Comparison of ENCODE assay signal across 17 cellular contexts in the genomic region with DNA sequence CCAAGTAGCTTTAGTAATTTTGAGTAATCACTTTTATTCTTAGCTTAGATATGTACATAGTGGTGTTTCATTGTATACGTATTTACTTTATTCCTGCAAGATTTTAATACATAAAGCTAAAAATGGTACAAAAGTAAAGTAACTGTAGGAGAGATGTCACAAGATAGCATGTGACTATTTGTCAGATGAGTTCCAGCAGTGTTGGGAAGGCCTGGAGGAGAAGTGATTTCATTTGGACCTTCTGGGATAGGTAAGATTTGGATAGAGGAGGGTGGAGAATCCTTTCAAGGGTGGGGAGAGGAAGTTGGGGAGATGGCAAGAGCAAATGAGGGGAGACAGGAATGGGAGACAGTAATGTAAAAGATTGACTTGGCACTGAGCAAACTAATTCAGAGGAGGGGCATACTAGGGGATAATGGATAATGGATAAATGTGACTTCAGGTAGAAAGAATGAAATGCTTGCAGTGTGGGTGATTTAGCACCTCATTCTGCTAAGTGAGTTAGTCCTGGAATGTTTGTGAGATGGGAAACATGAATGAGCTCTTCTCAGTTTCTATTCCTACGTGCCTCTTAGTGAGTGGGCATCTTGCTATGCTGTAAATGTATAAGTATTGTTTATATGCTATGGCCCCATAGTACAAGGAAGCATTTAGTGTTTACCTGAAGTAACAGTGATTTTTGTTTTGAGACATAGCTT. TPM values are rescaled to one million over a fixed set of nuclear protein-coding genes. Genes with fewer than 3 reads are reported as not detected.
DNase-seq lines count a peak whose midpoint lies in the region; ATAC-seq and TF ChIP-seq lines count a peak whose summit lies in the region.
"Had no signal": no experiment of that assay in that cellular context is flagged by ENCODE, and none has a peak within 500 bp of the region (broad histone marks: within the 10 kb centered on the region; RNA-seq: fewer than 3 reads in every experiment).

No MANE protein-coding gene starts in this region.

- no peaks in the 10 kb centered on the region for H3K27me3 ChIP-seq in CD4-positive, alpha-beta T cell (ENCODE audit: control insufficient read depth, insufficient read depth, low read length)
- H3K27me3 ChIP-seq in dorsolateral prefrontal cortex = no peaks in the 10 kb centered on the region
- H3K27me3 ChIP-seq: BE2C, right atrium auricular region had no signal

- H3K4me3 ChIP-seq in dorsolateral prefrontal cortex = no peak overlapping the region
- H3K4me3 ChIP-seq: right atrium auricular region, thoracic aorta had no signal

- peaks cover 85% of the 10 kb centered on the region for H3K36me3 Mint-ChIP-seq in CD4-positive, alpha-beta T cell (ENCODE audit: low read depth)
- peaks cover 73% of the 10 kb centered on the region for H3K36me3 Mint-ChIP-seq in activated naive CD8-positive, alpha-beta T cell treated with anti-CD3 and anti-CD28 coated beads, Interleukin-2, amount 50 U/mL, for 24 hours (ENCODE audit: low read depth)
- peaks cover 74% of the 10 kb centered on the region for H3K36me3 Mint-ChIP-seq in WTC11

- no peak for ATAC-seq in CD4-positive, alpha-beta T cell (ENCODE audit: poor library complexity)
- no peak for ATAC-seq in activated naive CD8-positive, alpha-beta T cell treated with anti-CD3 and anti-CD28 coated beads, Interleukin-2, amount 50 U/mL, for 24 hours
- ATAC-seq in Right ventricle myocardium inferior = no peak
- ATAC-seq in WTC11 = no peak
- no peak for ATAC-seq in GM19467 (IDR thresholded peaks at IDR 0.05; ENCODE audit: unreplicated experiment)

- H3K27ac Mint-ChIP-seq in CD4-positive, alpha-beta T cell = peak overlapping the region; percentile 1
- peak overlapping the region; percentile 44 for H3K27ac Mint-ChIP-seq in activated naive CD8-positive, alpha-beta T cell treated with anti-CD3 and anti-CD28 coated beads, Interleukin-2, amount 50 U/mL, for 24 hours
- no peak overlapping the region for H3K27ac Mint-ChIP-seq in WTC11

- H3K9me3 Mint-ChIP-seq in CD4-positive, alpha-beta T cell = no peaks in the 10 kb centered on the region
- no peaks in the 10 kb centered on the region for H3K9me3 Mint-ChIP-seq in activated naive CD8-positive, alpha-beta T cell treated with anti-CD3 and anti-CD28 coated beads, Interleukin-2, amount 50 U/mL, for 24 hours
- no peaks in the 10 kb centered on the region for H3K9me3 Mint-ChIP-seq in WTC11
- H3K9me3 Mint-ChIP-seq: central memory CD8-positive, alpha-beta T cell had no signal

- peaks cover 39% of the 10 kb centered on the region for H3K4me1 Mint-ChIP-seq in CD4-positive, alpha-beta T cell (ENCODE audit: low read depth)
- H3K4me1 Mint-ChIP-seq in activated naive CD8-positive, alpha-beta T cell treated with anti-CD3 and anti-CD28 coated beads, Interleukin-2, amount 50 U/mL, for 24 hours = peaks cover 34% of the 10 kb centered on the region
- H3K4me1 Mint-ChIP-seq in WTC11 = peaks cover 11% of the 10 kb centered on the region

- CTCF ChIA-PET in CD4-positive, alpha-beta T cell (lab: Charles Lee) = interaction anchor here (0.6 to 1.5 kb wide), 3 partner anchors 9 to 17 kb away, joined by 3 to 4 read pairs (median 3); no protein-coding TSS in a partner anchor
- CTCF ChIA-PET in WTC11 (lab: Charles Lee) = no interaction called here

- no peaks in the 10 kb centered on the region for H3K27me3 Mint-ChIP-seq in CD4-positive, alpha-beta T cell
- H3K27me3 Mint-ChIP-seq in activated naive CD8-positive, alpha-beta T cell treated with anti-CD3 and anti-CD28 coated beads, Interleukin-2, amount 50 U/mL, for 24 hours = no peaks in the 10 kb centered on the region
- H3K27me3 Mint-ChIP-seq in WTC11 (ENCODE audit: low read depth) = no peaks in the 10 kb centered on the region
- H3K27me3 Mint-ChIP-seq: central memory CD8-positive, alpha-beta T cell had no signal

- DNase-seq in CD4-positive, alpha-beta T cell = no peak
- DNase-seq in HCEC 1CT (peak; percentile 13), kidney tubule cell (ENCODE audit: low spot score) (peak; percentile 84), Right ventricle myocardium inferior (ENCODE audit: missing footprints) (no peak), dorsolateral prefrontal cortex (no peak), WTC11 (ENCODE audit: low spot score) (no peak)
- no peak for DNase-seq in activated naive CD8-positive, alpha-beta T cell treated with anti-CD3 and anti-CD28 coated beads, Interleukin-2, amount 50 U/mL, for 24 hours
- DNase-seq: activated CD4-positive, alpha-beta T cell treated with anti-CD3 and anti-CD28 coated beads, Interleukin-2, amount 50 U/mL, for 48 hours; activated naive CD4-positive, alpha-beta T cell treated with anti-CD3 and anti-CD28 coated beads, Interleukin-2, amount 50 U/mL, for 16 hours; BE2C; NCI-H187 treated with DMSO at 0.1 percent for 48 hours; NCI-H510A; stimulated activated CD4-positive, alpha-beta T cell treated with anti-CD3 and anti-CD28 coated beads, Interleukin-1b, Interleukin-23, amount 100 ng/mL, for 48 hours had no signal

- H3K27ac ChIP-seq in CD4-positive, alpha-beta T cell (ENCODE audit: low read depth, low read length) = no peak overlapping the region
- H3K27ac ChIP-seq in dorsolateral prefrontal cortex = peak overlapping the region in 1 of 59 donors; percentile 3
- H3K27ac ChIP-seq: right atrium auricular region, thoracic aorta had no signal

- no peak overlapping the region for H3K4me3 Mint-ChIP-seq in CD4-positive, alpha-beta T cell
- H3K4me3 Mint-ChIP-seq in activated naive CD8-positive, alpha-beta T cell treated with anti-CD3 and anti-CD28 coated beads, Interleukin-2, amount 50 U/mL, for 24 hours = no peak overlapping the region
- no peak overlapping the region for H3K4me3 Mint-ChIP-seq in WTC11
- H3K4me3 Mint-ChIP-seq: central memory CD8-positive, alpha-beta T cell had no signal

- TF ChIP-seq CTCF in CD4-positive, alpha-beta T cell (IDR thresholded peaks at IDR 0.05) = no peak
- TF ChIP-seq CTCF in dorsolateral prefrontal cortex (IDR thresholded peaks at IDR 0.05 in 54 of 56, conservative IDR thresholded peaks at IDR 0.05 in 2 of 56; ENCODE audit: low read depth in 1 of 56, partially characterized antibody in 56 of 56) (no peak), WTC11 (IDR thresholded peaks at IDR 0.05) (no peak)

- POLR2A ChIA-PET in CD4-positive, alpha-beta T cell (lab: Charles Lee) = interaction anchor here (1.2 kb wide), 1 partner anchor 28 kb away, joined by 3 read pairs; no protein-coding TSS in a partner anchor
- POLR2A ChIA-PET in WTC11 (lab: Charles Lee) = no interaction called here

- H3K9me3 ChIP-seq in CD4-positive, alpha-beta T cell (ENCODE audit: control insufficient read depth, low read length) = no peaks in the 10 kb centered on the region
- H3K9me3 ChIP-seq: BE2C, right atrium auricular region, thoracic aorta had no signal

- intact Hi-C loops in CD4-positive, alpha-beta T cell (cut with DNase I, micrococcal nuclease) = no loop called here
- intact Hi-C loops in Right ventricle myocardium inferior (cut with DNase I) = no loop called here
- intact Hi-C loops in dorsolateral prefrontal cortex (cut with DNase I) = no loop called here

TF ChIP-seq in WTC11, 78 proteins besides CTCF, POLR2A, EP300 and RAD21 (continues in another document):
- TF ChIP-seq PRRX2 (CRISPR knock-in tag; IDR thresholded peaks at IDR 0.05) (no peak), JUN (CRISPR knock-in tag; IDR thresholded peaks at IDR 0.05) (no peak), CBFB (CRISPR knock-in tag; IDR thresholded peaks at IDR 0.05; ENCODE audit: low read depth) (no peak), KAT7 (CRISPR knock-in tag; IDR thresholded peaks at IDR 0.05; ENCODE audit: borderline replicate concordance) (no peak), ATF6 (CRISPR knock-in tag; IDR thresholded peaks at IDR 0.05) (no peak), OVOL2 (CRISPR knock-in tag; IDR thresholded peaks at IDR 0.05; ENCODE audit: borderline replicate concordance) (no peak), NFE2L1 (CRISPR knock-in tag; IDR thresholded peaks at IDR 0.05) (no peak), GABPB1 (CRISPR knock-in tag; IDR thresholded peaks at IDR 0.05) (no peak)

RNA-seq across cellular contexts. Expression of gene WDR43, which starts 10.5 kb away (rescaled TPM):
- 10 to 100 TPM; 62.4 to 73.2 TPM for total RNA-seq in CD4-positive, alpha-beta T cell
- 16.8 TPM for total RNA-seq in Right ventricle myocardium inferior
- total RNA-seq in dorsolateral prefrontal cortex = 10 to 100 TPM; 20.4 to 54.5 (median 32.7) TPM
- total RNA-seq in WTC11 (2021) = 92.4 to 112 TPM (median 103 TPM) in 3 replicates

RNA-seq across cellular contexts. Expression of gene TRMT61B, which starts 34.8 kb away (rescaled TPM):
- 10 to 100 TPM; 18.7 to 20.8 TPM for total RNA-seq in CD4-positive, alpha-beta T cell
- 24.6 TPM for total RNA-seq in Right ventricle myocardium inferior
- total RNA-seq in dorsolateral prefrontal cortex = 10 to 100 TPM; 15.0 to 32.6 (median 21.0) TPM
- total RNA-seq in WTC11 (2021) = 24.0 to 26.4 TPM (median 24.3 TPM) in 3 replicates

Comparison
In these comparisons a context has a peak if more than half of its experiments do, and no peak if none do; other contexts are left out.
1. DNase-seq: peak in HCEC 1CT (single experiment) and kidney tubule cell (single experiment); none in CD4-positive, alpha-beta T cell (0 of 10), activated naive CD8-positive, alpha-beta T cell treated with anti-CD3 and anti-CD28 coated beads, Interleukin-2, amount 50 U/mL, for 24 hours (single experiment), Right ventricle myocardium inferior (single experiment), dorsolateral prefrontal cortex (0 of 10) and WTC11 (single experiment).